Comparison of ENCODE assay signal across 1 cellular context in the genomic region with DNA sequence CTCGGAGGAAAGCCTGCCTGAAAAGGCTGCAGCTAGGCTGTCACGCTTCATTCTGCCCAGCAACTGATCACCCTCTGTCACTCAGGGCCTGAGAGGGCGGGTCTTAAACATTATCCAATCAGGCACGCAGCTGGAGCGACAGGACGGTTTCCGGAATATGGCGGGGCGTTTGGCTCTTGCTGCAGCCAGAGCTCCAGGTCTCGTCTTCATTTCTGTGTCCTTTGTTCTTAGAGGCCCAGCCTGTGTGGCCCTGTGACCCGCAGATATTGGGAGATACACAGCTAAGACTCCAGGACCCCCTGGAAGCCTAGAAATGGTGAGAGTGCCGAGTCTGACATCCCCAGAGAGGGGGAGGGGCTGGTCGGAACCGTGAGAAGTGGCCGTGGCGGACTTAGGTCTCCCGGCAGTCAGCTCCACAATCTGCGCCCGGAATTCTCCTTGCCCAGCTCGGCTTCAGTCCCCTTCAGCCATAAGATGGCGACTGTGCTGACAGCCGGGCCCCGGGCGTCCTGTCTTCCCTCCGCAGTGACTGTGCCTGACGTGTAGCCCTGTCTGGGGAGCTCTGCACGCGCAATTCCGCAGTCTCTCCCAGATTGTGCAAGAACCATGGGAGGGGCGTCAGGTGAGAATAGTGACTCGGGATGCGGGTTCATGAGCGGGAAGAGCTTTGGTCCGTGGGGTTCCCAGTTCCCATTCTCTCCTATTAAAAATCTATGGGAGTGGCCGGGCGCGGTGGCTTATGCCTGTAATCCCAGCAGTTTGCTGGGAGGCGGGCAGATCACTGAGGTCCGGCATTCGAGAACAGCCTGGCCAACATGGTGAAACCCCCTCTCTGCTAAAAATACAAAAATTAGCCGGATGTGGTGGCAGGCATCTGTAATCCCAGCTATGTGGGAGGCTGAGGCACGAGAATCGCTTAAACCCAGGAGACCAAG.
TF ChIP-seq lines count a peak whose summit lies in the region.

A gene (plus strand): TSS at position 144 of the 935 bp plus-strand sequence. CDS start 170 bp downstream, at position 314.

TF ChIP-seq in K562, 482 proteins besides CTCF, POLR2A, EP300 and RAD21 (continued from another document and continues in another):
- TF ChIP-seq, protein P1, sequence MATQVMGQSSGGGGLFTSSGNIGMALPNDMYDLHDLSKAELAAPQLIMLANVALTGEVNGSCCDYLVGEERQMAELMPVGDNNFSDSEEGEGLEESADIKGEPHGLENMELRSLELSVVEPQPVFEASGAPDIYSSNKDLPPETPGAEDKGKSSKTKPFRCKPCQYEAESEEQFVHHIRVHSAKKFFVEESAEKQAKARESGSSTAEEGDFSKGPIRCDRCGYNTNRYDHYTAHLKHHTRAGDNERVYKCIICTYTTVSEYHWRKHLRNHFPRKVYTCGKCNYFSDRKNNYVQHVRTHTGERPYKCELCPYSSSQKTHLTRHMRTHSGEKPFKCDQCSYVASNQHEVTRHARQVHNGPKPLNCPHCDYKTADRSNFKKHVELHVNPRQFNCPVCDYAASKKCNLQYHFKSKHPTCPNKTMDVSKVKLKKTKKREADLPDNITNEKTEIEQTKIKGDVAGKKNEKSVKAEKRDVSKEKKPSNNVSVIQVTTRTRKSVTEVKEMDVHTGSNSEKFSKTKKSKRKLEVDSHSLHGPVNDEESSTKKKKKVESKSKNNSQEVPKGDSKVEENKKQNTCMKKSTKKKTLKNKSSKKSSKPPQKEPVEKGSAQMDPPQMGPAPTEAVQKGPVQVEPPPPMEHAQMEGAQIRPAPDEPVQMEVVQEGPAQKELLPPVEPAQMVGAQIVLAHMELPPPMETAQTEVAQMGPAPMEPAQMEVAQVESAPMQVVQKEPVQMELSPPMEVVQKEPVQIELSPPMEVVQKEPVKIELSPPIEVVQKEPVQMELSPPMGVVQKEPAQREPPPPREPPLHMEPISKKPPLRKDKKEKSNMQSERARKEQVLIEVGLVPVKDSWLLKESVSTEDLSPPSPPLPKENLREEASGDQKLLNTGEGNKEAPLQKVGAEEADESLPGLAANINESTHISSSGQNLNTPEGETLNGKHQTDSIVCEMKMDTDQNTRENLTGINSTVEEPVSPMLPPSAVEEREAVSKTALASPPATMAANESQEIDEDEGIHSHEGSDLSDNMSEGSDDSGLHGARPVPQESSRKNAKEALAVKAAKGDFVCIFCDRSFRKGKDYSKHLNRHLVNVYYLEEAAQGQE (CRISPR knock-in tag; IDR thresholded peaks at IDR 0.05; ENCODE audit: low read depth), result peak; percentile 74; the same call in 1 of the 2 replicates
- peak; percentile 38 for TF ChIP-seq SAP30 (IDR thresholded peaks at IDR 0.05; ENCODE audit: borderline replicate concordance, insufficient read depth, low read depth, low read length, poor library complexity, severe bottlenecking)
- TF ChIP-seq POLR2AphosphoS5 (IDR thresholded peaks at IDR 0.05; ENCODE audit: control insufficient read depth, insufficient read depth, low read depth, low read length), result peak; percentile 68
- TF ChIP-seq, protein P2, sequence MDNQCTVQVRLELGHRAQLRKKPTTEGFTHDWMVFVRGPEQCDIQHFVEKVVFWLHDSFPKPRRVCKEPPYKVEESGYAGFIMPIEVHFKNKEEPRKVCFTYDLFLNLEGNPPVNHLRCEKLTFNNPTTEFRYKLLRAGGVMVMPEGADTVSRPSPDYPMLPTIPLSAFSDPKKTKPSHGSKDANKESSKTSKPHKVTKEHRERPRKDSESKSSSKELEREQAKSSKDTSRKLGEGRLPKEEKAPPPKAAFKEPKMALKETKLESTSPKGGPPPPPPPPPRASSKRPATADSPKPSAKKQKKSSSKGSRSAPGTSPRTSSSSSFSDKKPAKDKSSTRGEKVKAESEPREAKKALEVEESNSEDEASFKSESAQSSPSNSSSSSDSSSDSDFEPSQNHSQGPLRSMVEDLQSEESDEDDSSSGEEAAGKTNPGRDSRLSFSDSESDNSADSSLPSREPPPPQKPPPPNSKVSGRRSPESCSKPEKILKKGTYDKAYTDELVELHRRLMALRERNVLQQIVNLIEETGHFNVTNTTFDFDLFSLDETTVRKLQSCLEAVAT (IDR thresholded peaks at IDR 0.05), result peak in 1 of 2 experiments; percentile 61; a peak in 3 of 4 replicates
- peak; percentile 36 for TF ChIP-seq SP2 (IDR thresholded peaks at IDR 0.05; ENCODE audit: extremely low read depth, low read depth, low read length, poor library complexity, severe bottlenecking)
- TF ChIP-seq SMARCC2 (IDR thresholded peaks at IDR 0.05; ENCODE audit: low read depth), result no peak
- peak; percentile 6; the same call in 1 of the 2 replicates for TF ChIP-seq JUN (IDR thresholded peaks at IDR 0.05; ENCODE audit: borderline replicate concordance, low read depth, low read length)
- no peak for TF ChIP-seq JUN (CRISPR knock-in tag; IDR thresholded peaks at IDR 0.05; ENCODE audit: borderline replicate concordance)
- peak; percentile 77 for TF ChIP-seq CREM (IDR thresholded peaks at IDR 0.05; ENCODE audit: low read depth)
- TF ChIP-seq, protein P3, sequence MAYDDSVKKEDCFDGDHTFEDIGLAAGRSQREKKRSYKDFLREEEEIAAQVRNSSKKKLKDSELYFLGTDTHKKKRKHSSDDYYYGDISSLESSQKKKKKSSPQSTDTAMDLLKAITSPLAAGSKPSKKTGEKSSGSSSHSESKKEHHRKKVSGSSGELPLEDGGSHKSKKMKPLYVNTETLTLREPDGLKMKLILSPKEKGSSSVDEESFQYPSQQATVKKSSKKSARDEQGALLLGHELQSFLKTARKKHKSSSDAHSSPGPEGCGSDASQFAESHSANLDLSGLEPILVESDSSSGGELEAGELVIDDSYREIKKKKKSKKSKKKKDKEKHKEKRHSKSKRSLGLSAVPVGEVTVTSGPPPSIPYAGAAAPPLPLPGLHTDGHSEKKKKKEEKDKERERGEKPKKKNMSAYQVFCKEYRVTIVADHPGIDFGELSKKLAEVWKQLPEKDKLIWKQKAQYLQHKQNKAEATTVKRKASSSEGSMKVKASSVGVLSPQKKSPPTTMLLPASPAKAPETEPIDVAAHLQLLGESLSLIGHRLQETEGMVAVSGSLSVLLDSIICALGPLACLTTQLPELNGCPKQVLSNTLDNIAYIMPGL (CRISPR knock-in tag; IDR thresholded peaks at IDR 0.05), result no peak
- peak; percentile 90 for TF ChIP-seq SUPT5H (IDR thresholded peaks at IDR 0.05)
- no peak for TF ChIP-seq MTF1 (CRISPR knock-in tag; IDR thresholded peaks at IDR 0.05; ENCODE audit: borderline replicate concordance)
- TF ChIP-seq ELF2 (CRISPR knock-in tag; IDR thresholded peaks at IDR 0.05), result peak; percentile 84
- TF ChIP-seq ZNF140 (CRISPR knock-in tag; IDR thresholded peaks at IDR 0.05), result no peak
- no peak for TF ChIP-seq SIRT6 (IDR thresholded peaks at IDR 0.05; ENCODE audit: low read depth, low read length)
- peak; percentile 38; the same call in 1 of the 2 replicates for TF ChIP-seq C11orf30 (IDR thresholded peaks at IDR 0.05; ENCODE audit: low read depth)
- peak; percentile 30; the same call in 1 of the 2 replicates for TF ChIP-seq L3MBTL2 (IDR thresholded peaks at IDR 0.05)
- TF ChIP-seq, protein P4, sequence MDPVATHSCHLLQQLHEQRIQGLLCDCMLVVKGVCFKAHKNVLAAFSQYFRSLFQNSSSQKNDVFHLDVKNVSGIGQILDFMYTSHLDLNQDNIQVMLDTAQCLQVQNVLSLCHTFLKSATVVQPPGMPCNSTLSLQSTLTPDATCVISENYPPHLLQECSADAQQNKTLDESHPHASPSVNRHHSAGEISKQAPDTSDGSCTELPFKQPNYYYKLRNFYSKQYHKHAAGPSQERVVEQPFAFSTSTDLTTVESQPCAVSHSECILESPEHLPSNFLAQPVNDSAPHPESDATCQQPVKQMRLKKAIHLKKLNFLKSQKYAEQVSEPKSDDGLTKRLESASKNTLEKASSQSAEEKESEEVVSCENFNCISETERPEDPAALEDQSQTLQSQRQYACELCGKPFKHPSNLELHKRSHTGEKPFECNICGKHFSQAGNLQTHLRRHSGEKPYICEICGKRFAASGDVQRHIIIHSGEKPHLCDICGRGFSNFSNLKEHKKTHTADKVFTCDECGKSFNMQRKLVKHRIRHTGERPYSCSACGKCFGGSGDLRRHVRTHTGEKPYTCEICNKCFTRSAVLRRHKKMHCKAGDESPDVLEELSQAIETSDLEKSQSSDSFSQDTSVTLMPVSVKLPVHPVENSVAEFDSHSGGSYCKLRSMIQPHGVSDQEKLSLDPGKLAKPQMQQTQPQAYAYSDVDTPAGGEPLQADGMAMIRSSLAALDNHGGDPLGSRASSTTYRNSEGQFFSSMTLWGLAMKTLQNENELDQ (CRISPR knock-in tag; IDR thresholded peaks at IDR 0.05; ENCODE audit: borderline replicate concordance), result no peak
- peak; percentile 82; the same call in 1 of the 2 replicates for TF ChIP-seq ZBTB17 (CRISPR knock-in tag; IDR thresholded peaks at IDR 0.05)
- TF ChIP-seq, protein P5, sequence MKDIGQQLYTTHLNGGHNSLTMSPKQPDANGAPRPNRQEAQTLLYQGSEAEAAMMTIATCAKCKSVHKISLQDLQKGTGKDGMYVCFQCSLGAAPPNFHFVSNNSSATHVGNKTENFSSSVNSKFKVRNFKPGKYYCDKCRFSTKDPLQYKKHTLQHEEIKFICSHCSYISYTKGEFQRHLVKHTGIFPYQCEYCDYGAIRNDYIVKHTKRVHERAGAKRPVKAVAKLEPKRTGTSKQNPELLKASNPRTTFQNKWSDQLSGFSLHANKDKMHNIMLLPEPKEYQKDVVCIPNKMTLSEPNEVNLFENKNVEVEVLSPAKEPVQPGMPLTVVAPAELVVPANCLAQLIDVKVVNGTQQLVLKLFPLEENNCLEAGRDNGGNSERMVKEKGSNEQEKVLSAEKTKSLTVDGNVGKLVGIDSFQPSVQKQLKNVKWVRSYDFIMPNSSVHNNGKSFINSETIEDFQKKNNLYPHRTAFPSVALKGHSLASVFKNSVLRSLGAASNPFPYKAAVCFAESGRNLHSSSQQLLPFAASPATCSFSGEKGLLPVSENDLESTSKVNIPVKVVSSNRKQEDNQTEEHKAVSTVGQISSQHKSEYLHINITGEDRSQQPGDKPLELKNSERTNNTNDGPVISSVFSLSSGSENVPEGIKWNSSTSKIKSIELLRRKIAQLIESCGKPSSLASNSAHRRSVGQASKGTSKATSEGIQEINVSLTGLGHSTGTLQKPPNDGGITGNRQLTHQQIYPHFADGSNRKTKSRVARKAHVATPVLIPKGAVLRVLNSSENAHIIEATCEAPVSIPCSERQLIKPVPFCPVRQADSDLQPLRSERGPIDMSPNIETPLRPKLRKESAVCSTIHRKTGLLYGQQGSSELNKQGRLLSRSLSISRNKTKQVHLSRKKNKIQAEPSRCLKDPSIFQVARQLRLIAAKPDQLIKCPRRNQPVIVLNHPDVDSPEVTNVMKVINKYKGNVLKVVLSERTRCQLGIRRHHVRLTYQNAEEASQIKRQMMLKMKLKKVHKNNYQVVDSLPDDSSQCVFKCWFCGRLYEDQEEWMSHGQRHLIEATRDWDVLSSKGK (CRISPR knock-in tag; IDR thresholded peaks at IDR 0.05), result no peak
- no peak for TF ChIP-seq COPS2 (conservative IDR thresholded peaks at IDR 0.05)
- TF ChIP-seq GABPA (tag; conservative IDR thresholded peaks at IDR 0.05; ENCODE audit: low read depth), result peak; percentile 83
- peak; percentile 61 for TF ChIP-seq SMAD4 (CRISPR knock-in tag; conservative IDR thresholded peaks at IDR 0.05)
- peak; percentile 62; the same call in 1 of the 2 replicates for TF ChIP-seq POLR2H (tag; IDR thresholded peaks at IDR 0.05; ENCODE audit: low read depth)
- peak; percentile 25 to 64; a peak in 1 of 4 replicates for TF ChIP-seq SIN3A (IDR thresholded peaks at IDR 0.05; ENCODE audit: borderline replicate concordance in 2 of 2, control insufficient read depth in 1 of 2, low read depth in 2 of 2, low read length in 2 of 2)
- peak; percentile 60 for TF ChIP-seq NFYB (IDR thresholded peaks at IDR 0.05; ENCODE audit: extremely low read depth, insufficient read length)
- TF ChIP-seq, protein P6, sequence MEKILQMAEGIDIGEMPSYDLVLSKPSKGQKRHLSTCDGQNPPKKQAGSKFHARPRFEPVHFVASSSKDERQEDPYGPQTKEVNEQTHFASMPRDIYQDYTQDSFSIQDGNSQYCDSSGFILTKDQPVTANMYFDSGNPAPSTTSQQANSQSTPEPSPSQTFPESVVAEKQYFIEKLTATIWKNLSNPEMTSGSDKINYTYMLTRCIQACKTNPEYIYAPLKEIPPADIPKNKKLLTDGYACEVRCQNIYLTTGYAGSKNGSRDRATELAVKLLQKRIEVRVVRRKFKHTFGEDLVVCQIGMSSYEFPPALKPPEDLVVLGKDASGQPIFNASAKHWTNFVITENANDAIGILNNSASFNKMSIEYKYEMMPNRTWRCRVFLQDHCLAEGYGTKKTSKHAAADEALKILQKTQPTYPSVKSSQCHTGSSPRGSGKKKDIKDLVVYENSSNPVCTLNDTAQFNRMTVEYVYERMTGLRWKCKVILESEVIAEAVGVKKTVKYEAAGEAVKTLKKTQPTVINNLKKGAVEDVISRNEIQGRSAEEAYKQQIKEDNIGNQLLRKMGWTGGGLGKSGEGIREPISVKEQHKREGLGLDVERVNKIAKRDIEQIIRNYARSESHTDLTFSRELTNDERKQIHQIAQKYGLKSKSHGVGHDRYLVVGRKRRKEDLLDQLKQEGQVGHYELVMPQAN (IDR thresholded peaks at IDR 0.05; ENCODE audit: borderline replicate concordance), result peak; percentile 56; the same call in 1 of the 2 replicates
- TF ChIP-seq TBP (optimal IDR thresholded peaks at IDR 0.05; ENCODE audit: low read depth, low read length), result peak; percentile 71
- 0 out of 2 replicates have a peak, but pooled peaks have one; percentile 7 for TF ChIP-seq FOXM1 (IDR thresholded peaks at IDR 0.05; ENCODE audit: low read depth)
- TF ChIP-seq FOXM1 (CRISPR knock-in tag; IDR thresholded peaks at IDR 0.05; ENCODE audit: low read depth), result no peak
- TF ChIP-seq ATF7 (IDR thresholded peaks at IDR 0.05), result peak; percentile 60; the same call in 1 of the 2 replicates
- TF ChIP-seq, protein P7, sequence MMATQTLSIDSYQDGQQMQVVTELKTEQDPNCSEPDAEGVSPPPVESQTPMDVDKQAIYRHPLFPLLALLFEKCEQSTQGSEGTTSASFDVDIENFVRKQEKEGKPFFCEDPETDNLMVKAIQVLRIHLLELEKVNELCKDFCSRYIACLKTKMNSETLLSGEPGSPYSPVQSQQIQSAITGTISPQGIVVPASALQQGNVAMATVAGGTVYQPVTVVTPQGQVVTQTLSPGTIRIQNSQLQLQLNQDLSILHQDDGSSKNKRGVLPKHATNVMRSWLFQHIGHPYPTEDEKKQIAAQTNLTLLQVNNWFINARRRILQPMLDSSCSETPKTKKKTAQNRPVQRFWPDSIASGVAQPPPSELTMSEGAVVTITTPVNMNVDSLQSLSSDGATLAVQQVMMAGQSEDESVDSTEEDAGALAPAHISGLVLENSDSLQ (IDR thresholded peaks at IDR 0.05), result peak; percentile 99
- TF ChIP-seq PHF20 (IDR thresholded peaks at IDR 0.05; ENCODE audit: partially characterized antibody), result peak; percentile 35
- TF ChIP-seq HDAC1 (IDR thresholded peaks at IDR 0.05), result peak in 1 of 2 experiments; percentile 78; a peak in 1 of 4 replicates
- 0 out of 2 replicates have a peak, but pooled peaks have one; percentile 15 for TF ChIP-seq ARID1B (IDR thresholded peaks at IDR 0.05)
- TF ChIP-seq RBFOX2 (IDR thresholded peaks at IDR 0.05; ENCODE audit: low read depth, low read length), result peak; percentile 85
- TF ChIP-seq CEBPG (CRISPR knock-in tag; IDR thresholded peaks at IDR 0.05), result peak; percentile 79
- TF ChIP-seq CEBPG (tag; conservative IDR thresholded peaks at IDR 0.05 in 1 of 2, IDR thresholded peaks at IDR 0.05 in 1 of 2), result peak; percentile 88 to 95
- peak; percentile 47 to 51; a peak in 3 of 4 replicates for TF ChIP-seq NRF1 (conservative IDR thresholded peaks at IDR 0.05 in 1 of 2, IDR thresholded peaks at IDR 0.05 in 1 of 2)
- 0 out of 2 replicates have a peak, but pooled peaks have one; percentile 42 for TF ChIP-seq ZC3H4 (CRISPR knock-in tag; IDR thresholded peaks at IDR 0.05; ENCODE audit: borderline replicate concordance)
